10 cellular contexts compared by ENCODE assay signal in the genomic region with DNA sequence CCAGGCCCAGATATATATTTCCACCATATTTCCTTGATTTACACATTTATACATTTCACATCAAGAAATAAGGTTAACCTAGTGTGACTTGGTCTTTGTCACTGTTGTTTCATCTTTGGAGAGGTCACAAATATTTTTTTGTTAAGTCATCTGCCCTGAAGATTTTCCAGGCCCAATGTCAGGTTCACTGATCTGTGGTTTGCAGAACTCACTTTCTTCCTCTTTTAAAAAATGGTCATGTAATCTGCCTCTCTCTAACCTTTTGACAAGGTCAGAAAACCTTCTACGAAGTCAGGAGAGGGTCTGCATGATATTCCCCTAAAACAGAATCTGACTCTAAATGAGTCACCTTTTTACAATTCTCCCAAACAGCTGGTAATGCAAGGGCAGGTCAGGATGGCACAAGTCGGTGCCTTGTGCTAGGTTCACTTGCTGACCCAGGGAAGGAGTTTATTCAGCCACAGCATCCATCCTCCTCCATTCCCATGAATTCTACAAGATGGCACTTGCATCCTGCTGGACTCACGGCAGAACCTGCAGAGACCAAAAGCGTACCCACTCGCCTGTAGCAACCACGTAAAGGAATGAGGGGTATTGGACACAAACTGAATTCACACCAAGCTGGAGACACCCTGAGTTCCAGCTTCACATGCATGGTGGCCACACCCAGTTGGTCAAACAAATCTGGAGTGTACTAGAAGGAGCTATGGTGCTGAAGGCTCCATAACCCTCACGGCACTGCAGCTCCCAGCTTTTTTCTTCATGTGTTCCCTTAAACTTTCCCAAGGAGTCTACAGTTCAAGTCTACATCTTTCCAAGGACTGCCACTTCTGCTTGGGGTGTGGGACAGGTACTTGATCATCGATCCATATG. TPM values are rescaled to one million over a fixed set of nuclear protein-coding genes. Genes with fewer than 3 reads are reported as not detected.
A peak's percentile ranks its signal among the peaks of the same experiment; 100 is the strongest.
DNase-seq lines count a peak whose midpoint lies in the region; ATAC-seq and TF ChIP-seq lines count a peak whose summit lies in the region.
"Had no signal": no experiment of that assay in that cellular context is flagged by ENCODE, and none has a peak within 500 bp of the region (broad histone marks: within the 10 kb centered on the region; RNA-seq: fewer than 3 reads in every experiment).

No MANE protein-coding gene starts in this region.

- peak overlapping the region; percentile 83 for H3K27ac Mint-ChIP-seq in Caco-2 (ENCODE audit: unreplicated experiment)
- no peak overlapping the region for H3K27ac Mint-ChIP-seq in brain
- H3K27ac Mint-ChIP-seq in nephron progenitor cell = no peak overlapping the region

- H3K36me3 Mint-ChIP-seq in Caco-2 (ENCODE audit: insufficient read depth, unreplicated experiment) (no peaks in the 10 kb centered on the region), brain (no peaks in the 10 kb centered on the region), nephron progenitor cell (ENCODE audit: low read depth) (no peaks in the 10 kb centered on the region)

- H3K9me3 Mint-ChIP-seq in Caco-2 (ENCODE audit: unreplicated experiment) = no peaks in the 10 kb centered on the region
- peaks cover 0 to 2% (median 0%) of the 10 kb centered on the region in 5 experiments for H3K9me3 Mint-ChIP-seq in brain
- H3K9me3 Mint-ChIP-seq in nephron progenitor cell = peaks cover 3% of the 10 kb centered on the region

- no TSS peak for BruUV-seq in Caco-2 (replicated peaks; lab: Mats Ljungman, UMichigan)

- ATAC-seq in HG02884 (IDR thresholded peaks at IDR 0.05; ENCODE audit: unreplicated experiment) = no peak
- ATAC-seq in GM21528 (IDR thresholded peaks at IDR 0.05; ENCODE audit: low FRiP score, unreplicated experiment) = no peak
- no peak for ATAC-seq in HG02840 (IDR thresholded peaks at IDR 0.05; ENCODE audit: low FRiP score, unreplicated experiment)

- no peaks in the 10 kb centered on the region for H3K27me3 Mint-ChIP-seq in Caco-2 (ENCODE audit: insufficient read depth, unreplicated experiment)
- H3K27me3 Mint-ChIP-seq in brain = no peaks in the 10 kb centered on the region
- H3K27me3 Mint-ChIP-seq in nephron progenitor cell (ENCODE audit: low read depth, poor library complexity) = peaks cover 31% of the 10 kb centered on the region

- H3K27me3 ChIP-seq in Caco-2 (replicated peaks; ENCODE audit: control insufficient read depth, insufficient read depth, low read length) (peaks cover 1% of the 10 kb centered on the region; the same call in 1 of the 2 replicates), MG63 (no peaks in the 10 kb centered on the region)

- no peak overlapping the region for H3K4me3 ChIP-seq in Caco-2 (ENCODE audit: low read depth, low read length)
- H3K4me3 ChIP-seq in NB4 (ENCODE audit: low read depth, low read length) = no peak overlapping the region
- no peak overlapping the region for H3K4me3 ChIP-seq in MG63

- CTCF ChIA-PET in Caco-2 (lab: Charles Lee) = interaction anchor here (0.6 to 2.8 kb wide), 4 partner anchors 10 to 193 kb away, joined by 3 to 13 read pairs (median 12); no protein-coding TSS in a partner anchor

- no peak for DNase-seq in Caco-2
- peak; percentile 78 for DNase-seq in NB4 (ENCODE audit: low read depth)
- DNase-seq in nephron progenitor cell = no peak
- DNase-seq in MG63 = no peak
- DNase-seq: foreskin melanocyte, NCI-H446 had no signal

- H3K36me3 ChIP-seq in Caco-2 (ENCODE audit: control insufficient read depth, insufficient read depth, low read length) = no peaks in the 10 kb centered on the region
- H3K36me3 ChIP-seq in MG63 = no peaks in the 10 kb centered on the region

- intact Hi-C loops in Caco-2 (cut with micrococcal nuclease; ENCODE audit: unreplicated experiment) = loop anchor here (1.0 kb wide), 1 partner anchor 60 kb away; no protein-coding TSS in a partner anchor

- peaks cover 26% of the 10 kb centered on the region for H3K4me1 Mint-ChIP-seq in Caco-2 (ENCODE audit: low read depth, unreplicated experiment)
- H3K4me1 Mint-ChIP-seq in brain = peaks cover 43% of the 10 kb centered on the region
- peaks cover 33% of the 10 kb centered on the region for H3K4me1 Mint-ChIP-seq in nephron progenitor cell

- H3K9me3 ChIP-seq in Caco-2 (no peaks in the 10 kb centered on the region), MG63 (no peaks in the 10 kb centered on the region)

- no peak for TF ChIP-seq CTCF in Caco-2 (IDR thresholded peaks at IDR 0.05; ENCODE audit: insufficient read depth in 1 of 2, low read depth in 1 of 2, low read length in 1 of 2, severe bottlenecking in 1 of 2, unreplicated experiment in 1 of 2)
- no peak for TF ChIP-seq CTCF in NB4 (IDR thresholded peaks at IDR 0.05; ENCODE audit: low read depth, low read length)
- TF ChIP-seq CTCF in brain (conservative IDR thresholded peaks at IDR 0.05) = no peak
- no peak for TF ChIP-seq CTCF in nephron progenitor cell (IDR thresholded peaks at IDR 0.05)

- peaks cover 28% of the 10 kb centered on the region for H3K4me1 ChIP-seq in Caco-2

- no peak for TF ChIP-seq POLR2A in NB4 (IDR thresholded peaks at IDR 0.05; ENCODE audit: extremely low read depth, insufficient read length)

- H3K4me3 Mint-ChIP-seq in Caco-2 (ENCODE audit: unreplicated experiment) = peak overlapping the region; percentile 92
- peak overlapping the region; percentile 92 to 95 (median 94) for H3K4me3 Mint-ChIP-seq in brain
- H3K4me3 Mint-ChIP-seq in nephron progenitor cell = peak overlapping the region; percentile 87

- POLR2A ChIA-PET in Caco-2 (lab: Charles Lee) = interaction anchor here (2.8 kb wide), 1 partner anchor 15 kb away, joined by 14 read pairs; a partner anchor contains a TSS

RNA-seq across cellular contexts. Expression of a gene that starts 1.6 kb away (rescaled TPM):
- 7.1 and 7.9 TPM in 2 replicates for total RNA-seq in Caco-2 (2022)
- polyA plus RNA-seq in brain (ENCODE audit: insufficient read depth, low read depth, low replicate concordance) = 18.2 TPM
- total RNA-seq in MG63 (2014; rRNA removed; shearing (Covaris generic); ENCODE audit: low replicate concordance) = 4.2 and 4.4 TPM in 2 replicates

RNA-seq across cellular contexts. Expression of a gene that starts 14.7 kb away (rescaled TPM):
- 82.8 and 85.7 TPM in 2 replicates for total RNA-seq in Caco-2 (2022)
- polyA plus RNA-seq in brain (ENCODE audit: insufficient read depth, low read depth, low replicate concordance) = 18.0 TPM
- total RNA-seq in MG63 (2014; rRNA removed; shearing (Covaris generic); ENCODE audit: low replicate concordance) = 27.6 and 32.5 TPM in 2 replicates
